In the genomic region with DNA sequence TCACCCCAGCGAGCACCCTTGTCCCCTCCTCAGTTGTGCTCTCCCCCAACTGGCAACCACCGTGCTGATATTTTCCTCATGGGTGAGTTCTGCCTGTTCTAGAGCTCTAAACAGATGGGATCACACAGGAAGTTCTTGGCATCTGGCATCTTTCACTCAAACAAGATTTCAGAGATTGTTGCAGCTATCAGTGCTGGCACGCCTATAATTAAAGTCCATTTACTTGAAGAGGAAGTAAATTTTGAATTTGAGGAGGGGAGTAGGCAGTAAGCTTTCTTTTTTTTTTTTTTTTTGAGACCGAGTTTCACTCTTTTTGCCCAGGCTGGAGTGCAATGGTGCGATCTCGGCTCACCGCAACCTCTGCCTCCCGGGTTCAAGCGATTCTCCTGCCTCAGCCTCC, we compare ENCODE assay signal across 7 cellular contexts. TPM values are rescaled to one million over a fixed set of nuclear protein-coding genes. Genes with fewer than 3 reads are reported as not detected.
A peak's percentile ranks its signal among the peaks of the same experiment; 100 is the strongest.
DNase-seq lines count a peak whose midpoint lies in the region; ATAC-seq and TF ChIP-seq lines count a peak whose summit lies in the region.
"Not testable (repeated sequence)": the region's sequence is repeated elsewhere in the genome, so short reads cannot be mapped to it uniquely, and the experiment has no call there.

No MANE protein-coding gene starts in this region.

- not testable (repeated sequence) for H2BK12ac ChIP-seq in H9 (ENCODE audit: insufficient read length, low read depth, low read length)
- H2BK12ac ChIP-seq in trophoblast cell (ENCODE audit: low read length), result peak overlapping the region; percentile 6

- H3T11ph ChIP-seq in H9 (ENCODE audit: low read length), result not testable (repeated sequence)

- H3K27me3 Mint-ChIP-seq in H9 (ENCODE audit: low read depth); WTC11 (ENCODE audit: low read depth): not testable (repeated sequence)

- not testable (repeated sequence) for H3K4ac ChIP-seq in H9 (ENCODE audit: low read depth, low read length); trophoblast cell (ENCODE audit: low read depth, low read length)

- not testable (repeated sequence) for H3K23me2 ChIP-seq in H9 (ENCODE audit: insufficient read length, low read depth, low read length, poor library complexity, severe bottlenecking)

- WGBS in H9 (ENCODE audit: extremely low coverage, insufficient read length, low lambda C conversion rate), result no CpG with 5 or more reads among the region's 9 CpGs
- WGBS in trophoblast cell (ENCODE audit: extremely low coverage, insufficient coverage, insufficient read length), result no CpG with 5 or more reads among the region's 9 CpGs

- H3K9me3 Mint-ChIP-seq in H9, WTC11: not testable (repeated sequence)

- not testable (repeated sequence) for H2BK15ac ChIP-seq in H9 (ENCODE audit: low read depth, low read length)

- peaks cover 4 to 11% of the 10 kb centered on the region in 2 experiments for H3K4me1 Mint-ChIP-seq in H9
- H3K4me1 Mint-ChIP-seq in WTC11, result not testable (repeated sequence)

- not testable (repeated sequence) for TF ChIP-seq CTCF in H9 (conservative IDR thresholded peaks at IDR 0.05); WTC11 (IDR thresholded peaks at IDR 0.05)

- intact Hi-C loops in left ventricle myocardium superior (cut with micrococcal nuclease), result not testable (repeated sequence)

- not testable (repeated sequence) for H3K79me2 ChIP-seq in H9 (ENCODE audit: insufficient read depth, low read length); trophoblast cell (ENCODE audit: control insufficient read depth, insufficient read depth, low read length, poor library complexity)

- H2AFZ ChIP-seq in H9 (ENCODE audit: low read length); trophoblast cell (ENCODE audit: insufficient read depth, low read length, poor library complexity): not testable (repeated sequence)

- not testable (repeated sequence) for ATAC-seq in SK-N-SH treated with all-trans-retinoic acid at 6 μM for 48 hours, WTC11, left ventricle myocardium superior

- not testable (repeated sequence) for H4K91ac ChIP-seq in H9 (ENCODE audit: insufficient read length, low read depth, low read length); trophoblast cell (ENCODE audit: low read depth, low read length)

- H4K20me1 ChIP-seq in H9 (ENCODE audit: control insufficient read depth, insufficient read depth, insufficient read length), result not testable (repeated sequence)

- not testable (repeated sequence) for H3K4me3 ChIP-seq in trophoblast cell (ENCODE audit: low read depth, low read length)

- not testable (repeated sequence) for H2BK120ac ChIP-seq in H9 (ENCODE audit: low read depth, low read length, poor library complexity, severe bottlenecking); trophoblast cell (ENCODE audit: insufficient read depth, low read length, poor library complexity)

- H2AK5ac ChIP-seq in H9 (ENCODE audit: insufficient read length, low read length); trophoblast cell (ENCODE audit: low read length): not testable (repeated sequence)

- not testable (repeated sequence) for H3K9me3 ChIP-seq in H9 (ENCODE audit: control insufficient read depth, low read depth, low read length); trophoblast cell (ENCODE audit: insufficient read depth, low read depth, low read length)

- not testable (repeated sequence) for H3K9ac ChIP-seq in H9 (ENCODE audit: extremely low read depth, insufficient read length, low read length); trophoblast cell (ENCODE audit: low read length)

- H3K79me1 ChIP-seq in H9 (ENCODE audit: insufficient read depth, low read depth, low read length, poor library complexity, severe bottlenecking); trophoblast cell (ENCODE audit: low read length): not testable (repeated sequence)

- H3K27me3 ChIP-seq in H9 (ENCODE audit: insufficient read depth, low read length); trophoblast cell (ENCODE audit: insufficient read depth, low read length): not testable (repeated sequence)

- H3K4me2 ChIP-seq in H9 (ENCODE audit: insufficient read depth, insufficient read length, low read length); trophoblast cell (ENCODE audit: low read length): not testable (repeated sequence)

- CTCF ChIA-PET in WTC11 (lab: Charles Lee), result interaction anchor here (0.5 to 5.8 kb wide), 73 partner anchors 9 to 1233 kb away, joined by 3 to 101 read pairs (median 4); partner anchors contain the start of genes CEBPB and PEDS1

- H3K18ac ChIP-seq in H9 (ENCODE audit: insufficient read length, low read depth, low read length); trophoblast cell (ENCODE audit: low read length): not testable (repeated sequence)

- H4K12ac ChIP-seq in trophoblast cell (ENCODE audit: low read depth, low read length), result not testable (repeated sequence)

- not testable (repeated sequence) for H4K8ac ChIP-seq in H9 (replicated peaks; ENCODE audit: insufficient read length, low read depth, low read length); trophoblast cell (ENCODE audit: low read depth, low read length)

- H3K4me1 ChIP-seq in H9 (ENCODE audit: insufficient read depth, low read length); trophoblast cell (ENCODE audit: control insufficient read depth in 1 of 2, insufficient read depth in 2 of 2, low read length in 2 of 2): not testable (repeated sequence)

- H2BK20ac ChIP-seq in H9 (ENCODE audit: low read depth, low read length, poor library complexity, severe bottlenecking), result not testable (repeated sequence)

- not testable (repeated sequence) for H3K36me3 ChIP-seq in trophoblast cell (ENCODE audit: control insufficient read depth in 1 of 2, insufficient read depth in 2 of 2, low read length in 2 of 2)

- H3K14ac ChIP-seq in H9 (ENCODE audit: insufficient read depth, low read length); trophoblast cell (ENCODE audit: low read length): not testable (repeated sequence)

- DNase-seq in H9; WTC11 (ENCODE audit: low spot score); trophoblast cell: not testable (repeated sequence)
- DNase-seq in NCI-H1694 (lab: John Stamatoyannopoulos, UW) (peak; percentile 31), NCI-H69 (lab: John Stamatoyannopoulos, UW) (peak; percentile 29), left ventricle myocardium superior (peak; percentile 3)

- not testable (repeated sequence) for H3K56ac ChIP-seq in H9 (ENCODE audit: insufficient read length, low read depth, low read length)

- H2BK5ac ChIP-seq in H9 (ENCODE audit: insufficient read length, low read length); trophoblast cell (ENCODE audit: low read depth, low read length, poor library complexity): not testable (repeated sequence)

- H3K27ac ChIP-seq in H9 (ENCODE audit: insufficient read length, low read depth, low read length); trophoblast cell (ENCODE audit: low read depth, low read length): not testable (repeated sequence)

- POLR2A ChIA-PET in WTC11 (lab: Charles Lee), result interaction anchor here (0.7 to 1.2 kb wide), 2 partner anchors 26 to 36 kb away, joined by 4 to 6 read pairs; no protein-coding TSS in a partner anchor

- H3K27ac Mint-ChIP-seq in H9 (peak overlapping the region in 2 of 3 experiments; percentile 41 to 59; a peak in 2 of 7 replicates), WTC11 (peak overlapping the region; percentile 48; the same call in 1 of the 2 replicates)

- H3K23ac ChIP-seq in H9 (ENCODE audit: insufficient read length, low read depth, low read length); trophoblast cell (ENCODE audit: low read length): not testable (repeated sequence)

- not testable (repeated sequence) for H3K36me3 Mint-ChIP-seq in H9 (ENCODE audit: insufficient read depth in 1 of 3, low read depth in 3 of 3); WTC11

- not testable (repeated sequence) for H4K5ac ChIP-seq in H9 (ENCODE audit: insufficient read length, low read depth, low read length)

- H3K4me3 Mint-ChIP-seq in H9, WTC11: not testable (repeated sequence)

TF ChIP-seq in SK-N-SH treated with all-trans-retinoic acid at 6 μM for 48 hours, 23 proteins besides CTCF, POLR2A, EP300 and RAD21:
- peak; percentile 93 for TF ChIP-seq ZNF8 (CRISPR knock-in tag; IDR thresholded peaks at IDR 0.05)

RNA-seq across cellular contexts. Expression of gene CEBPB, which starts 12.0 kb away (rescaled TPM):
- 22.6 and 25.3 TPM in 2 replicates for total RNA-seq in H9 (2021)
- total RNA-seq in WTC11 (2021), result 23.5 to 29.1 TPM (median 25.6 TPM) in 3 replicates
- total RNA-seq in left ventricle myocardium superior, result 59.4 TPM
- 167 and 177 TPM in 2 replicates for polyA plus RNA-seq in trophoblast cell (2013)

RNA-seq across cellular contexts. Expression of gene PEDS1, which starts 25.1 kb away (rescaled TPM):
- 29.3 and 32.4 TPM in 2 replicates for total RNA-seq in H9 (2021)
- 35.0 to 36.7 TPM (median 35.6 TPM) in 3 replicates for total RNA-seq in WTC11 (2021)
- total RNA-seq in left ventricle myocardium superior, result 31.1 TPM
- 132 and 134 TPM in 2 replicates for polyA plus RNA-seq in trophoblast cell (2013)
